ENCODE assay signal across 1 cellular context in the genomic region with DNA sequence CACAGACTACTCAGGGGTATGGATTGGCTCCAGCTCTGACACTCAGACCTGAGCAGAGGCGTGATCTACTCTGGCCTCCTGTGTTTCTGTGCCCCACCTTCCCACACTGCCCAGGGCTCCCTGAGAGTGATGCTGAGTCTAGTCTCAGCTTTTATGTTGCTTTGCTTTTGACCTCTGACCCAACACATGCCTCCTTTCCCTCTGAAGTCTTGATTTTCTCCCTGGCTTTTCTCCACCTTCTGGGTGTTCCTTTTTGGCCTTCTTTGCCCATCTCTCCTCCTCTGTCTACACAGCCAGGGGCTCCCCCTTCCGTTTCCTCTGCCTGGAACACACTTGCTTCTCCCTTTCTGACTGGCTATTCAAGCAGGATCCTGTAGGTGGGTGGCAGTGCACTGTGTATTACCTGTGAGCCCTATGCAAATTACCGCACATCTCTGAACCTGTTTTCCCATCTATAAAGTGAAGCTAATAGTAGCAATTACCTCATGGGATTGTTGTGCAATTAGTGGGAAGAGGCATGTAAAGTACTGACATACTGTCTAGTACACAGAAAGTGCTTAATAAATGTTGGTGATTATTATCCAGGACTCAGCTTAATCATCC.
TF ChIP-seq lines count a peak whose summit lies in the region.

No MANE protein-coding gene starts in this region.

TF ChIP-seq in WTC11, 78 proteins besides CTCF, POLR2A, EP300 and RAD21 (continued from another document):
- TF ChIP-seq, protein P1, sequence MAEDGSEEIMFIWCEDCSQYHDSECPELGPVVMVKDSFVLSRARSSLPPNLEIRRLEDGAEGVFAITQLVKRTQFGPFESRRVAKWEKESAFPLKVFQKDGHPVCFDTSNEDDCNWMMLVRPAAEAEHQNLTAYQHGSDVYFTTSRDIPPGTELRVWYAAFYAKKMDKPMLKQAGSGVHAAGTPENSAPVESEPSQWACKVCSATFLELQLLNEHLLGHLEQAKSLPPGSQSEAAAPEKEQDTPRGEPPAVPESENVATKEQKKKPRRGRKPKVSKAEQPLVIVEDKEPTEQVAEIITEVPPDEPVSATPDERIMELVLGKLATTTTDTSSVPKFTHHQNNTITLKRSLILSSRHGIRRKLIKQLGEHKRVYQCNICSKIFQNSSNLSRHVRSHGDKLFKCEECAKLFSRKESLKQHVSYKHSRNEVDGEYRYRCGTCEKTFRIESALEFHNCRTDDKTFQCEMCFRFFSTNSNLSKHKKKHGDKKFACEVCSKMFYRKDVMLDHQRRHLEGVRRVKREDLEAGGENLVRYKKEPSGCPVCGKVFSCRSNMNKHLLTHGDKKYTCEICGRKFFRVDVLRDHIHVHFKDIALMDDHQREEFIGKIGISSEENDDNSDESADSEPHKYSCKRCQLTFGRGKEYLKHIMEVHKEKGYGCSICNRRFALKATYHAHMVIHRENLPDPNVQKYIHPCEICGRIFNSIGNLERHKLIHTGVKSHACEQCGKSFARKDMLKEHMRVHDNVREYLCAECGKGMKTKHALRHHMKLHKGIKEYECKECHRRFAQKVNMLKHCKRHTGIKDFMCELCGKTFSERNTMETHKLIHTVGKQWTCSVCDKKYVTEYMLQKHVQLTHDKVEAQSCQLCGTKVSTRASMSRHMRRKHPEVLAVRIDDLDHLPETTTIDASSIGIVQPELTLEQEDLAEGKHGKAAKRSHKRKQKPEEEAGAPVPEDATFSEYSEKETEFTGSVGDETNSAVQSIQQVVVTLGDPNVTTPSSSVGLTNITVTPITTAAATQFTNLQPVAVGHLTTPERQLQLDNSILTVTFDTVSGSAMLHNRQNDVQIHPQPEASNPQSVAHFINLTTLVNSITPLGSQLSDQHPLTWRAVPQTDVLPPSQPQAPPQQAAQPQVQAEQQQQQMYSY (CRISPR knock-in tag; IDR thresholded peaks at IDR 0.05), result no peak
- no peak for TF ChIP-seq ZNF219 (CRISPR knock-in tag; IDR thresholded peaks at IDR 0.05; ENCODE audit: borderline replicate concordance)
- TF ChIP-seq, protein P2, sequence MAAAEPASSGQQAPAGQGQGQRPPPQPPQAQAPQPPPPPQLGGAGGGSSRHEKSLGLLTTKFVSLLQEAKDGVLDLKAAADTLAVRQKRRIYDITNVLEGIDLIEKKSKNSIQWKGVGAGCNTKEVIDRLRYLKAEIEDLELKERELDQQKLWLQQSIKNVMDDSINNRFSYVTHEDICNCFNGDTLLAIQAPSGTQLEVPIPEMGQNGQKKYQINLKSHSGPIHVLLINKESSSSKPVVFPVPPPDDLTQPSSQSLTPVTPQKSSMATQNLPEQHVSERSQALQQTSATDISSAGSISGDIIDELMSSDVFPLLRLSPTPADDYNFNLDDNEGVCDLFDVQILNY (CRISPR knock-in tag; IDR thresholded peaks at IDR 0.05), result no peak
- TF ChIP-seq FOXP1 (CRISPR knock-in tag; IDR thresholded peaks at IDR 0.05; ENCODE audit: borderline replicate concordance), result no peak
- no peak for TF ChIP-seq ZNF232 (CRISPR knock-in tag; IDR thresholded peaks at IDR 0.05)
- no peak for TF ChIP-seq ZNF121 (CRISPR knock-in tag; IDR thresholded peaks at IDR 0.05)
- TF ChIP-seq, protein P3, sequence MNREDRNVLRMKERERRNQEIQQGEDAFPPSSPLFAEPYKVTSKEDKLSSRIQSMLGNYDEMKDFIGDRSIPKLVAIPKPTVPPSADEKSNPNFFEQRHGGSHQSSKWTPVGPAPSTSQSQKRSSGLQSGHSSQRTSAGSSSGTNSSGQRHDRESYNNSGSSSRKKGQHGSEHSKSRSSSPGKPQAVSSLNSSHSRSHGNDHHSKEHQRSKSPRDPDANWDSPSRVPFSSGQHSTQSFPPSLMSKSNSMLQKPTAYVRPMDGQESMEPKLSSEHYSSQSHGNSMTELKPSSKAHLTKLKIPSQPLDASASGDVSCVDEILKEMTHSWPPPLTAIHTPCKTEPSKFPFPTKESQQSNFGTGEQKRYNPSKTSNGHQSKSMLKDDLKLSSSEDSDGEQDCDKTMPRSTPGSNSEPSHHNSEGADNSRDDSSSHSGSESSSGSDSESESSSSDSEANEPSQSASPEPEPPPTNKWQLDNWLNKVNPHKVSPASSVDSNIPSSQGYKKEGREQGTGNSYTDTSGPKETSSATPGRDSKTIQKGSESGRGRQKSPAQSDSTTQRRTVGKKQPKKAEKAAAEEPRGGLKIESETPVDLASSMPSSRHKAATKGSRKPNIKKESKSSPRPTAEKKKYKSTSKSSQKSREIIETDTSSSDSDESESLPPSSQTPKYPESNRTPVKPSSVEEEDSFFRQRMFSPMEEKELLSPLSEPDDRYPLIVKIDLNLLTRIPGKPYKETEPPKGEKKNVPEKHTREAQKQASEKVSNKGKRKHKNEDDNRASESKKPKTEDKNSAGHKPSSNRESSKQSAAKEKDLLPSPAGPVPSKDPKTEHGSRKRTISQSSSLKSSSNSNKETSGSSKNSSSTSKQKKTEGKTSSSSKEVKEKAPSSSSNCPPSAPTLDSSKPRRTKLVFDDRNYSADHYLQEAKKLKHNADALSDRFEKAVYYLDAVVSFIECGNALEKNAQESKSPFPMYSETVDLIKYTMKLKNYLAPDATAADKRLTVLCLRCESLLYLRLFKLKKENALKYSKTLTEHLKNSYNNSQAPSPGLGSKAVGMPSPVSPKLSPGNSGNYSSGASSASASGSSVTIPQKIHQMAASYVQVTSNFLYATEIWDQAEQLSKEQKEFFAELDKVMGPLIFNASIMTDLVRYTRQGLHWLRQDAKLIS (CRISPR knock-in tag; IDR thresholded peaks at IDR 0.05; ENCODE audit: borderline replicate concordance), result no peak
- no peak for TF ChIP-seq SP1 (CRISPR knock-in tag; conservative IDR thresholded peaks at IDR 0.05)
